In the genomic region with DNA sequence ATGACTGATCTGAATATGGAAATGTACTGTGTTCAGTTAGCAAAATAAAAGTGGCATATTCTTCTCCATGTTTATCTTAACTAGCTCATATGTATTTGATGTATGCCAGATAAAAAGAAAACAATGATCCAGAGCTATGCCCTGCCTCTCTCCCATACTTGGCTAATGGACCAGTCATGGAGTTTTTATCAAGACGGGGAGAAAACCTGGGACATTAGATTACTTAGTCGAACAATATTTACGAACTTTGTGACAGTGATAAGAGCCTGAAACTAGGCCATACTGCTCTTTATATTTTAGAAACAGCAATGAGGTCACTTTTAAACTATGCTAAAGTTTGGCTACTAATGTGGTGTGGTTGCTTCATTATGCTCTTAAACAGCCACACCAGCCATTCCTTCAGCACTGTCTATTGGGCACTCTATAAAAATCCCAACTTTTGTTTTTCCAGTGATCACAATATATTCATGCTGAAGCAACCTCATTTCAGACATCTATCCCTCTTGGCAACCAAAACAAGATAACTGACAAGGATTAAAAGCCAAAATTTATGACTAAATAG, we compare ENCODE assay signal across 17 cellular contexts.
DNase-seq lines count a peak whose midpoint lies in the region; ATAC-seq and TF ChIP-seq lines count a peak whose summit lies in the region.
"Had no signal": no experiment of that assay in that cellular context is flagged by ENCODE, and none has a peak within 500 bp of the region (broad histone marks: within the 10 kb centered on the region; RNA-seq: fewer than 3 reads in every experiment).

No MANE protein-coding gene starts in this region.

- no peak for TF ChIP-seq CTCF in SK-N-SH (IDR thresholded peaks at IDR 0.05)
- TF ChIP-seq CTCF in fibroblast of the aortic adventitia (IDR thresholded peaks at IDR 0.05; ENCODE audit: insufficient read depth, low read length), result no peak

- no peak overlapping the region for H3K18ac ChIP-seq in trophoblast cell (ENCODE audit: low read length)

- no peak overlapping the region for H3K4me3 Mint-ChIP-seq in natural killer cell treated with Interleukin-12 subunit alpha and Interleukin-12 subunit beta and Interleukin-15 and Interleukin-18, amount 100 ng/mL, for 72 hours
- H3K4me3 Mint-ChIP-seq: CD14-positive monocyte; CD4-positive, alpha-beta memory T cell; H9 had no signal

- no peak for TF ChIP-seq RAD21 in SK-N-SH (IDR thresholded peaks at IDR 0.05; ENCODE audit: low read length)

- H3K23ac ChIP-seq in trophoblast cell (ENCODE audit: low read length), result no peak overlapping the region

- H3K27me3 ChIP-seq in SK-N-SH (ENCODE audit: insufficient read depth) (no peaks in the 10 kb centered on the region), trophoblast cell (ENCODE audit: insufficient read depth, low read length) (no peaks in the 10 kb centered on the region)
- H3K27me3 ChIP-seq: BLaER1 had no signal

- H3K4me1 ChIP-seq in SK-N-SH (ENCODE audit: control insufficient read depth in 1 of 2, insufficient read depth in 2 of 2, low read depth in 1 of 2, low read length in 1 of 2) (peaks cover 5 to 25% of the 10 kb centered on the region in 2 experiments; a peak in 3 of 4 replicates), trophoblast cell (ENCODE audit: control insufficient read depth in 1 of 2, insufficient read depth in 2 of 2, low read length in 2 of 2) (no peaks in the 10 kb centered on the region)
- H3K4me1 ChIP-seq: A549 had no signal

- H3K9me3 ChIP-seq in SK-N-SH, result no peaks in the 10 kb centered on the region
- H3K9me3 ChIP-seq in trophoblast cell (ENCODE audit: insufficient read depth, low read depth, low read length), result no peaks in the 10 kb centered on the region
- H3K9me3 ChIP-seq: A549, BLaER1 had no signal

- DNase-seq in SK-N-SH (no peak), astrocyte of the hippocampus (ENCODE audit: low read depth, low spot score) (peak; percentile 40), fibroblast of the aortic adventitia (ENCODE audit: low read depth) (peak; percentile 30), trophoblast cell (peak; percentile 10 to 68), NCI-H345 (lab: John Stamatoyannopoulos, UW) (no peak), mesenteric fat pad (ENCODE audit: low spot score) (no peak)
- DNase-seq in natural killer cell treated with Interleukin-12 subunit alpha and Interleukin-12 subunit beta and Interleukin-15 and Interleukin-18, amount 100 ng/mL, for 72 hours (ENCODE audit: low spot score), result no peak
- DNase-seq: CD4-positive, alpha-beta memory T cell; DMS153; DMS79 treated with DMSO at 0.1 percent for 48 hours; GF-D8; H9 had no signal

- CTCF ChIA-PET in SK-N-SH (lab: Yijun Ruan, JAX), result interaction anchor here (0.6 kb wide), 1 partner anchor 10 kb away, joined by 3 read pairs; no protein-coding TSS in a partner anchor

- H4K20me1 ChIP-seq in SK-N-SH (ENCODE audit: insufficient read depth), result no peaks in the 10 kb centered on the region
- H4K20me1 ChIP-seq: BLaER1 had no signal

- WGBS in SK-N-SH (ENCODE audit: low lambda C conversion rate), result 48% methylated on average over 3 of the region's 3 CpGs
- no CpG with 5 or more reads among the region's 3 CpGs for WGBS in trophoblast cell (ENCODE audit: extremely low coverage, insufficient coverage, insufficient read length)

- H2AK5ac ChIP-seq in trophoblast cell (ENCODE audit: low read length), result no peak overlapping the region

- no peak overlapping the region for H3K14ac ChIP-seq in trophoblast cell (ENCODE audit: low read length)

- H2BK120ac ChIP-seq in trophoblast cell (ENCODE audit: insufficient read depth, low read length, poor library complexity), result no peak overlapping the region

- H3K4me3 ChIP-seq in SK-N-SH (ENCODE audit: low read depth in 2 of 2, low read length in 1 of 2) (no peak overlapping the region), fibroblast of the aortic adventitia (ENCODE audit: low read depth, low read length) (no peak overlapping the region), trophoblast cell (ENCODE audit: low read depth, low read length) (no peak overlapping the region)
- H3K4me3 ChIP-seq: A549, BLaER1 had no signal

- TF ChIP-seq EP300 in SK-N-SH (IDR thresholded peaks at IDR 0.05; ENCODE audit: borderline replicate concordance in 1 of 2, low read depth in 1 of 2, low read length in 1 of 2), result no peak

- H3K79me2 ChIP-seq in SK-N-SH (ENCODE audit: insufficient read depth) (no peaks in the 10 kb centered on the region), trophoblast cell (ENCODE audit: control insufficient read depth, insufficient read depth, low read length, poor library complexity) (no peaks in the 10 kb centered on the region)

- H4K8ac ChIP-seq in trophoblast cell (ENCODE audit: low read depth, low read length), result no peak overlapping the region

- H3K9ac ChIP-seq in SK-N-SH (no peak overlapping the region), trophoblast cell (ENCODE audit: low read length) (no peak overlapping the region)
- H3K9ac ChIP-seq: BLaER1 had no signal

- no peak overlapping the region for H3K27ac Mint-ChIP-seq in natural killer cell treated with Interleukin-12 subunit alpha and Interleukin-12 subunit beta and Interleukin-15 and Interleukin-18, amount 100 ng/mL, for 72 hours
- H3K27ac Mint-ChIP-seq: CD14-positive monocyte; CD4-positive, alpha-beta memory T cell; H9 had no signal

- POLR2A ChIA-PET in SK-N-SH (lab: Yijun Ruan, JAX), result no interaction called here

- no peaks in the 10 kb centered on the region for H3K79me1 ChIP-seq in trophoblast cell (ENCODE audit: low read length)

- H3K27me3 Mint-ChIP-seq in natural killer cell treated with Interleukin-12 subunit alpha and Interleukin-12 subunit beta and Interleukin-15 and Interleukin-18, amount 100 ng/mL, for 72 hours, result peaks cover 0 to 3% of the 10 kb centered on the region in 2 donors
- H3K27me3 Mint-ChIP-seq: CD4-positive, alpha-beta memory T cell had no signal

- peak overlapping the region in 1 of 2 experiments; percentile 73; a peak in 2 of 4 replicates for H3K27ac ChIP-seq in SK-N-SH (ENCODE audit: low read depth in 2 of 2, low read length in 1 of 2)
- H3K27ac ChIP-seq in trophoblast cell (ENCODE audit: low read depth, low read length), result no peak overlapping the region
- H3K27ac ChIP-seq: 22Rv1, A549, BLaER1 had no signal

- ATAC-seq in SK-N-SH treated with all-trans-retinoic acid at 6 μM for 48 hours, result no peak
- no peak for ATAC-seq in natural killer cell treated with Interleukin-12 subunit alpha and Interleukin-12 subunit beta and Interleukin-15 and Interleukin-18, amount 100 ng/mL, for 72 hours
- ATAC-seq: A549 had no signal

- no peaks in the 10 kb centered on the region for H3K4me1 Mint-ChIP-seq in natural killer cell treated with Interleukin-12 subunit alpha and Interleukin-12 subunit beta and Interleukin-15 and Interleukin-18, amount 100 ng/mL, for 72 hours (ENCODE audit: low read depth in 2 of 2)
- H3K4me1 Mint-ChIP-seq: CD14-positive monocyte; CD4-positive, alpha-beta memory T cell; H9 had no signal

- peaks cover 0 to 4% of the 10 kb centered on the region in 2 experiments for H3K36me3 ChIP-seq in SK-N-SH (replicated peaks in 1 of 2; ENCODE audit: control insufficient read depth in 1 of 2, insufficient read depth in 2 of 2, low read length in 1 of 2)
- H3K36me3 ChIP-seq in trophoblast cell (ENCODE audit: control insufficient read depth in 1 of 2, insufficient read depth in 2 of 2, low read length in 2 of 2), result no peaks in the 10 kb centered on the region
- H3K36me3 ChIP-seq: BLaER1 had no signal

- no peaks in the 10 kb centered on the region for H3K9me3 Mint-ChIP-seq in natural killer cell treated with Interleukin-12 subunit alpha and Interleukin-12 subunit beta and Interleukin-15 and Interleukin-18, amount 100 ng/mL, for 72 hours
- H3K9me3 Mint-ChIP-seq: CD4-positive, alpha-beta memory T cell; H9 had no signal

- H3K9me2 ChIP-seq in SK-N-SH, result no peaks in the 10 kb centered on the region

- no peak overlapping the region for H2BK5ac ChIP-seq in trophoblast cell (ENCODE audit: low read depth, low read length, poor library complexity)

- no peaks in the 10 kb centered on the region for H3F3A ChIP-seq in SK-N-SH (replicated peaks; ENCODE audit: insufficient read depth)

- H3K4me2 ChIP-seq in SK-N-SH (no peak overlapping the region), trophoblast cell (ENCODE audit: low read length) (no peak overlapping the region)
- H3K4me2 ChIP-seq: A549, BLaER1 had no signal

- H2AFZ ChIP-seq in SK-N-SH (ENCODE audit: low read depth) (no peak overlapping the region), trophoblast cell (ENCODE audit: insufficient read depth, low read length, poor library complexity) (no peak overlapping the region)

- H4K12ac ChIP-seq in trophoblast cell (ENCODE audit: low read depth, low read length), result no peak overlapping the region

- H3K4ac ChIP-seq in trophoblast cell (ENCODE audit: low read depth, low read length), result no peak overlapping the region

- no peak overlapping the region for H4K91ac ChIP-seq in trophoblast cell (ENCODE audit: low read depth, low read length)

- no peaks in the 10 kb centered on the region for H3K36me3 Mint-ChIP-seq in natural killer cell treated with Interleukin-12 subunit alpha and Interleukin-12 subunit beta and Interleukin-15 and Interleukin-18, amount 100 ng/mL, for 72 hours
- H3K36me3 Mint-ChIP-seq: CD14-positive monocyte; CD4-positive, alpha-beta memory T cell had no signal

- no peak overlapping the region for H2BK12ac ChIP-seq in trophoblast cell (ENCODE audit: low read length)

TF ChIP-seq in SK-N-SH treated with all-trans-retinoic acid at 6 μM for 48 hours, 23 proteins besides CTCF, POLR2A, EP300 and RAD21 (continues in another document):
- no peak for TF ChIP-seq PPARA (CRISPR knock-in tag; IDR thresholded peaks at IDR 0.05; ENCODE audit: borderline replicate concordance)
- no peak for TF ChIP-seq BACH2 (CRISPR knock-in tag; IDR thresholded peaks at IDR 0.05; ENCODE audit: borderline replicate concordance)
- TF ChIP-seq ZNF8 (CRISPR knock-in tag; IDR thresholded peaks at IDR 0.05), result no peak
- no peak for TF ChIP-seq ZNF565 (CRISPR knock-in tag; conservative IDR thresholded peaks at IDR 0.05; ENCODE audit: low read depth)
- TF ChIP-seq ARNTL (CRISPR knock-in tag; IDR thresholded peaks at IDR 0.05; ENCODE audit: borderline replicate concordance, low read depth), result no peak
- TF ChIP-seq GLIS3 (CRISPR knock-in tag; IDR thresholded peaks at IDR 0.05), result no peak
- no peak for TF ChIP-seq TCF4 (CRISPR knock-in tag; IDR thresholded peaks at IDR 0.05; ENCODE audit: borderline replicate concordance)
- TF ChIP-seq SNAI2 (CRISPR knock-in tag; IDR thresholded peaks at IDR 0.05), result no peak

TF ChIP-seq in SK-N-SH, 30 proteins besides CTCF, POLR2A, EP300 and RAD21 (continues in another document):
- no peak for TF ChIP-seq TCF12 (IDR thresholded peaks at IDR 0.05)
- TF ChIP-seq RFX5 (IDR thresholded peaks at IDR 0.05; ENCODE audit: low read length), result no peak
- TF ChIP-seq RCOR1 (IDR thresholded peaks at IDR 0.05; ENCODE audit: low read length), result no peak
- no peak for TF ChIP-seq CHD2 (IDR thresholded peaks at IDR 0.05; ENCODE audit: low read length, partially characterized antibody)
- TF ChIP-seq YY1 (IDR thresholded peaks at IDR 0.05; ENCODE audit: low read depth), result no peak
- TF ChIP-seq NRF1 (IDR thresholded peaks at IDR 0.05; ENCODE audit: low read depth, low read length), result no peak
- TF ChIP-seq TAF1 (IDR thresholded peaks at IDR 0.05; ENCODE audit: borderline replicate concordance, low read depth, low read length), result no peak

Comparison
In these comparisons a context has a peak if more than half of its experiments do, and no peak if none do; other contexts are left out.
1. DNase-seq: peak in astrocyte of the hippocampus (single experiment), fibroblast of the aortic adventitia (single experiment) and trophoblast cell (2 of 2); none in SK-N-SH (single experiment), NCI-H345 (single experiment), mesenteric fat pad (single experiment) and natural killer cell treated with Interleukin-12 subunit alpha and Interleukin-12 subunit beta and Interleukin-15 and Interleukin-18, amount 100 ng/mL, for 72 hours (single experiment).